Comparison of ENCODE assay signal across 32 cellular contexts in genomic region chr20:49899551-49900383, GRCh38. TPM values are rescaled to one million over a fixed set of nuclear protein-coding genes. Genes with fewer than 3 reads are reported as not detected.
DNase-seq lines count a peak whose midpoint lies in the region; ATAC-seq, FAIRE-seq and TF ChIP-seq lines count a peak whose summit lies in the region.
"Had no signal": no experiment of that assay in that cellular context is flagged by ENCODE, and none has a peak within 500 bp of the region (broad histone marks: within the 10 kb centered on the region; RNA-seq: fewer than 3 reads in every experiment).

No MANE protein-coding gene starts in this region.

- H3K79me2 ChIP-seq in K562 (ENCODE audit: control insufficient read depth, insufficient read depth, low read length): no peaks in the 10 kb centered on the region

- no peaks in the 10 kb centered on the region for H3K27me3 ChIP-seq in K562 (ENCODE audit: control insufficient read depth in 2 of 2, insufficient read depth in 2 of 2, low read length in 2 of 2)
- H3K27me3 ChIP-seq: BLaER1, esophagus squamous epithelium, gastroesophageal sphincter, left lung, transverse colon had no signal

- ATAC-seq in K562 (peak; percentile 34; the same call in 2 of the 3 replicates), mucosa of descending colon (no peak)
- ATAC-seq: gastroesophageal sphincter; left lung; naive thymus-derived CD4-positive, alpha-beta T cell; PC-3; SK-N-SH treated with all-trans-retinoic acid at 6 μM for 48 hours; stimulated activated naive CD8-positive, alpha-beta T cell treated with anti-CD3 and anti-CD28 coated beads, Interleukin-15, amount 100 ng/mL, for 72 hours had no signal

- peak overlapping the region in 2 of 3 experiments; percentile 8 to 45 for H3K27ac Mint-ChIP-seq in nephron
- H3K27ac Mint-ChIP-seq: activated naive CD8-positive, alpha-beta T cell treated with anti-CD3 and anti-CD28 coated beads for 36 hours; mesothelial cell of epicardium had no signal

- CTCF ChIA-PET in HEK293 (lab: Yijun Ruan, JAX) (interaction anchor here (0.6 to 2.6 kb wide), 6 partner anchors 8 to 550 kb away, joined by 3 to 22 read pairs (median 4); no protein-coding TSS in a partner anchor), K562 (lab: Yijun Ruan, JAX; ENCODE audit: low intra/inter-chr PET ratio) (no interaction called here)

- no peak for TF ChIP-seq RAD21 in K562 (CRISPR knock-in tag; conservative IDR thresholded peaks at IDR 0.05 in 1 of 2, IDR thresholded peaks at IDR 0.05 in 1 of 2)

- H3K4me2 ChIP-seq in K562 (ENCODE audit: insufficient read depth, low read length): no peak overlapping the region
- H3K4me2 ChIP-seq: BLaER1 had no signal

- no peak overlapping the region for H2AFZ ChIP-seq in K562 (ENCODE audit: low read depth, low read length)

- H3K27me3 Mint-ChIP-seq in nephron (ENCODE audit: low read depth): no peaks in the 10 kb centered on the region
- H3K27me3 Mint-ChIP-seq: activated naive CD8-positive, alpha-beta T cell treated with anti-CD3 and anti-CD28 coated beads for 36 hours; naive thymus-derived CD4-positive, alpha-beta T cell; stimulated activated naive CD8-positive, alpha-beta T cell treated with anti-CD3 and anti-CD28 coated beads, Interleukin-15, amount 100 ng/mL, for 72 hours had no signal

- BruUV-seq in K562 (replicated peaks; lab: Mats Ljungman, UMichigan): no TSS peak

- TF ChIP-seq CTCF in 22Rv1 (IDR thresholded peaks at IDR 0.05) (no peak), HEK293 (tag by site-specific recombination; IDR thresholded peaks at IDR 0.05) (no peak), K562 (IDR thresholded peaks at IDR 0.05 in 2 of 3, conservative IDR thresholded peaks at IDR 0.05 in 1 of 3; ENCODE audit: insufficient read depth in 2 of 3, low read depth in 1 of 3, low read length in 3 of 3) (no peak), nephron (IDR thresholded peaks at IDR 0.05; ENCODE audit: unreplicated experiment in 3 of 3) (no peak), mucosa of descending colon (IDR thresholded peaks at IDR 0.05) (no peak)

- H3K9me3 Mint-ChIP-seq in nephron: no peaks in the 10 kb centered on the region
- H3K9me3 Mint-ChIP-seq: activated naive CD8-positive, alpha-beta T cell treated with anti-CD3 and anti-CD28 coated beads for 36 hours; naive thymus-derived CD4-positive, alpha-beta T cell; stimulated activated naive CD8-positive, alpha-beta T cell treated with anti-CD3 and anti-CD28 coated beads, Interleukin-15, amount 100 ng/mL, for 72 hours had no signal

- peaks cover 19% of the 10 kb centered on the region for H3K36me3 Mint-ChIP-seq in nephron (ENCODE audit: low read depth)

- no peak overlapping the region for H3K4me3 ChIP-seq in HEK293 (ENCODE audit: low read depth, low read length)
- H3K4me3 ChIP-seq in K562: no peak overlapping the region
- H3K4me3 ChIP-seq in mucosa of descending colon: no peak overlapping the region
- H3K4me3 ChIP-seq: BLaER1, esophagus squamous epithelium, gastroesophageal sphincter, left lung, transverse colon had no signal

- POLR2A ChIA-PET in HEK293 (lab: Yijun Ruan, JAX): interaction anchor here (0.7 to 1.1 kb wide), 3 partner anchors 14 to 167 kb away, joined by 3 to 6 read pairs (median 3); partner anchors contain the start of gene RNF114
- POLR2A ChIA-PET in K562 (lab: Yijun Ruan, JAX): interaction anchor here (0.6 to 1.2 kb wide), 6 partner anchors 12 to 772 kb away, joined by 3 to 4 read pairs (median 3); partner anchors contain the start of gene RNF114

- intact Hi-C loops in K562 (cut with micrococcal nuclease): no loop called here
- intact Hi-C loops in mucosa of descending colon (cut with DNase I, micrococcal nuclease): no loop called here

- no peaks in the 10 kb centered on the region for H3K9me3 ChIP-seq in HEK293 (ENCODE audit: control insufficient read depth, insufficient read depth, low read depth, low read length)
- H3K9me3 ChIP-seq in K562 (replicated peaks; ENCODE audit: control insufficient read depth, insufficient read depth, low read depth, low read length): no peaks in the 10 kb centered on the region
- H3K9me3 ChIP-seq in mucosa of descending colon: no peaks in the 10 kb centered on the region
- H3K9me3 ChIP-seq: Caco-2, esophagus squamous epithelium, gastroesophageal sphincter, left lung, transverse colon had no signal

- H3K9me1 ChIP-seq in K562 (ENCODE audit: control insufficient read depth, insufficient read depth, low read length): no peaks in the 10 kb centered on the region

- H3K9ac ChIP-seq in K562 (ENCODE audit: insufficient read depth in 1 of 2, low read depth in 2 of 2, low read length in 2 of 2): no peak overlapping the region
- H3K9ac ChIP-seq: BLaER1 had no signal

- no peaks in the 10 kb centered on the region for H4K20me1 ChIP-seq in K562 (replicated peaks; ENCODE audit: control insufficient read depth, insufficient read depth, low read length)

- 31% methylated on average over 9 of the region's 9 CpGs for WGBS in K562 (ENCODE audit: insufficient coverage, low coverage, missing lambda C conversion rate)

- peaks cover 5% of the 10 kb centered on the region for H3K4me1 Mint-ChIP-seq in nephron
- H3K4me1 Mint-ChIP-seq: activated naive CD8-positive, alpha-beta T cell treated with anti-CD3 and anti-CD28 coated beads for 36 hours; stimulated activated naive CD8-positive, alpha-beta T cell treated with anti-CD3 and anti-CD28 coated beads, Interleukin-15, amount 100 ng/mL, for 72 hours had no signal

- FAIRE-seq in K562 (lab: Jason Lieb, UNC): peak; percentile 42
- FAIRE-seq: astrocyte, endometrium, small intestine had no signal

- H3K27ac ChIP-seq in 22Rv1 (peak overlapping the region; percentile 72), HEK293 (ENCODE audit: extremely low read depth, low read depth, low read length) (no peak overlapping the region), K562 (ENCODE audit: extremely low read depth, low read depth, low read length) (no peak overlapping the region)
- H3K27ac ChIP-seq: BLaER1, esophagus squamous epithelium, gastroesophageal sphincter, left lung, transverse colon had no signal

- H3K4me1 ChIP-seq in HEK293 (ENCODE audit: control insufficient read depth, insufficient read depth, low read length): peaks cover 3% of the 10 kb centered on the region
- no peaks in the 10 kb centered on the region for H3K4me1 ChIP-seq in K562 (replicated peaks in 1 of 2; ENCODE audit: control insufficient read depth in 2 of 2, insufficient read depth in 2 of 2, low read length in 2 of 2)
- H3K4me1 ChIP-seq in mucosa of descending colon (ENCODE audit: low read depth): no peaks in the 10 kb centered on the region
- H3K4me1 ChIP-seq: Caco-2, esophagus squamous epithelium, gastroesophageal sphincter, transverse colon had no signal

- H3K36me3 ChIP-seq in HEK293 (ENCODE audit: control insufficient read depth in 2 of 2, insufficient read depth in 1 of 2, low read length in 2 of 2) (peaks cover 0 to 12% of the 10 kb centered on the region in 2 experiments; a peak in 1 of 3 replicates), K562 (ENCODE audit: control insufficient read depth, insufficient read depth, low read length) (peaks cover 11% of the 10 kb centered on the region; the same call in 2 of the 3 replicates), mucosa of descending colon (ENCODE audit: low read depth) (peaks cover 7% of the 10 kb centered on the region)

- DNase-seq in K562 (ENCODE audit: extremely low read depth in 1 of 4, low spot score in 3 of 4): no peak
- DNase-seq in mucosa of descending colon: no peak
- DNase-seq in NCI-H748 (lab: John Stamatoyannopoulos, UW; ENCODE audit: unreplicated experiment): no peak
- no peak for DNase-seq in hippocampal formation (lab: John Stamatoyannopoulos, UW)
- no peak for DNase-seq in NCI-H1694 (lab: John Stamatoyannopoulos, UW)
- DNase-seq: activated CD4-positive, alpha-beta T cell treated with anti-CD3 and anti-CD28 coated beads for 48 hours; activated CD8-positive, alpha-beta memory T cell treated with anti-CD3 and anti-CD28 coated beads for 24 hours; activated effector memory CD4-positive, alpha-beta T cell treated with Interleukin-2 at 50 U/mL for 16 hours; activated naive CD8-positive, alpha-beta T cell treated with anti-CD3 and anti-CD28 coated beads for 36 hours; Caco-2; esophagus squamous epithelium; hypothalamus; left lung; naive thymus-derived CD4-positive, alpha-beta T cell; NCI-H1048; NCI-H187 treated with DMSO at 0.1 percent for 48 hours; occipital lobe; PC-3; small intestine; stimulated activated CD4-positive, alpha-beta T cell treated with anti-CD3 and anti-CD28 coated beads, Interleukin-1b, Interleukin-23, amount 100 ng/mL, for 48 hours; stimulated activated CD8-positive, alpha-beta memory T cell treated with anti-CD3 and anti-CD28 coated beads, Interleukin-4, amount 100 ng/mL, for 48 hours; stimulated activated naive CD8-positive, alpha-beta T cell treated with anti-CD3 and anti-CD28 coated beads, Interleukin-15, amount 100 ng/mL, for 72 hours; transverse colon had no signal

- no peak for TF ChIP-seq EP300 in K562 (IDR thresholded peaks at IDR 0.05; ENCODE audit: low read length)

- no peak overlapping the region for H3K4me3 Mint-ChIP-seq in nephron
- H3K4me3 Mint-ChIP-seq: activated naive CD8-positive, alpha-beta T cell treated with anti-CD3 and anti-CD28 coated beads for 36 hours; mesothelial cell of epicardium; naive thymus-derived CD4-positive, alpha-beta T cell; stimulated activated naive CD8-positive, alpha-beta T cell treated with anti-CD3 and anti-CD28 coated beads, Interleukin-15, amount 100 ng/mL, for 72 hours had no signal

- in situ Hi-C loops in K562 (cut with MboI): loop anchor here (25.0 kb wide), 1 partner anchor 562 kb away; no protein-coding TSS in a partner anchor

- no peak for TF ChIP-seq POLR2A in K562 (conservative IDR thresholded peaks at IDR 0.05)

RNA-seq across cellular contexts. Expression of gene SPATA2, which starts 15.6 kb away (rescaled TPM):
- total RNA-seq in K562 (2011; cell fraction: chromatin; rRNA removed; ENCODE audit: low replicate concordance): 8.9 and 19.4 TPM in 2 replicates
- 11.3 and 13.7 TPM in 2 replicates for total RNA-seq in K562 (2011; cell fraction: nucleolus; rRNA removed)
- total RNA-seq in K562 (2011; cell fraction: nucleoplasm; rRNA removed): 8.9 and 10.6 TPM in 2 replicates
- 2.6 and 2.7 TPM in 2 replicates for total RNA-seq in K562 (2014; rRNA removed)
- total RNA-seq in K562 (2014; rRNA removed; fragmentation: Illumina TruSeq; extraction: Trizol): 2.2 and 2.5 TPM in 2 replicates
- total RNA-seq in K562 (2015; rRNA removed; fragmentation: Illumina TruSeq; extraction: Trizol): 2.6 and 2.7 TPM in 2 replicates
- 8.0 and 8.2 TPM in 2 replicates for total RNA-seq in K562 (2021)
- 3.8 and 7.3 TPM in 2 replicates for polyA plus RNA-seq in K562 (2011; rRNA removed)
- 5.4 and 6.6 TPM in 2 replicates for polyA plus RNA-seq in K562 (2011; cell fraction: cytosol; rRNA removed)
- polyA plus RNA-seq in K562 (2011; cell fraction: nucleus; rRNA removed): 6.0 and 6.9 TPM in 2 replicates
- polyA plus RNA-seq in K562 (2012): 4.3 and 4.6 TPM in 2 replicates
- polyA plus RNA-seq in K562 (2014; fragmentation: Illumina TruSeq; extraction: Trizol): 5.0 and 6.7 TPM in 2 replicates
- under 1 TPM; 0.46 to 0.59 TPM for polyA plus RNA-seq in K562 (2014; fragmentation: Nextera tagmentation; extraction: Ambion mirVana)
- 3.2 and 4.0 TPM in 2 replicates for polyA plus RNA-seq in K562 (2014; rRNA removed)
- 3.8 and 4.3 TPM in 2 replicates for polyA minus RNA-seq in K562 (2011; rRNA and poly(A)+ RNA removed)
- polyA minus RNA-seq in K562 (2011; cell fraction: cytosol; rRNA and poly(A)+ RNA removed): 3.8 and 4.3 TPM in 2 replicates
- polyA minus RNA-seq in K562 (2011; cell fraction: nucleus; rRNA and poly(A)+ RNA removed): 3.0 and 3.8 TPM in 2 replicates
- 10 to 100 TPM; 16.2 to 24.1 (median 20.2) TPM for total RNA-seq in mucosa of descending colon

RNA-seq across cellular contexts. Expression of gene RNF114, which starts 36.4 kb away (rescaled TPM):
- total RNA-seq in K562 (2011; cell fraction: chromatin; rRNA removed; ENCODE audit: low replicate concordance): 128 TPM in 2 replicates
- 83.2 and 92.9 TPM in 2 replicates for total RNA-seq in K562 (2011; cell fraction: nucleolus; rRNA removed)
- total RNA-seq in K562 (2011; cell fraction: nucleoplasm; rRNA removed): 138 and 187 TPM in 2 replicates
- total RNA-seq in K562 (2014; rRNA removed) (53.5 and 82.2 TPM in 2 replicates), K562 (2014; rRNA removed; fragmentation: Illumina TruSeq; extraction: Trizol) (62.6 and 66.5 TPM in 2 replicates), K562 (2015; rRNA removed; fragmentation: Illumina TruSeq; extraction: Trizol) (54.5 and 57.2 TPM in 2 replicates), K562 (2021) (89.1 and 90.3 TPM in 2 replicates), mucosa of descending colon (10 to 100 TPM; 81.3 to 89.0 (median 88.2) TPM)
- polyA plus RNA-seq in K562 (2011; rRNA removed) (102 and 111 TPM in 2 replicates), K562 (2014; fragmentation: Illumina TruSeq; extraction: Trizol) (75.8 and 81.2 TPM in 2 replicates), K562 (2014; fragmentation: Nextera tagmentation; extraction: Ambion mirVana) (10 to 100 TPM; 38.6 to 64.5 TPM), K562 (2014; rRNA removed) (55.9 and 76.9 TPM in 2 replicates)
- polyA plus RNA-seq in K562 (2011; cell fraction: cytosol; rRNA removed): 130 and 133 TPM in 2 replicates
- polyA plus RNA-seq in K562 (2011; cell fraction: nucleus; rRNA removed): 116 and 131 TPM in 2 replicates
- 78.1 and 81.2 TPM in 2 replicates for polyA plus RNA-seq in K562 (2012)
- polyA minus RNA-seq in K562 (2011; rRNA and poly(A)+ RNA removed): 63.1 and 64.7 TPM in 2 replicates
- 44.9 and 69.4 TPM in 2 replicates for polyA minus RNA-seq in K562 (2011; cell fraction: cytosol; rRNA and poly(A)+ RNA removed)
- polyA minus RNA-seq in K562 (2011; cell fraction: nucleus; rRNA and poly(A)+ RNA removed): 42.4 and 53.6 TPM in 2 replicates
